ENCODE assay signal across 12 cellular contexts in genomic region chr6:41439524-41440418, GRCh38.
DNase-seq lines count a peak whose midpoint lies in the region; ATAC-seq and TF ChIP-seq lines count a peak whose summit lies in the region.
"Had no signal": no experiment of that assay in that cellular context is flagged by ENCODE, and none has a peak within 500 bp of the region (broad histone marks: within the 10 kb centered on the region; RNA-seq: fewer than 3 reads in every experiment).

No MANE protein-coding gene starts in this region.

- CTCF ChIA-PET in GM10248 (lab: Yijun Ruan, JAX) = interaction anchor here (1.2 to 1.6 kb wide), 4 partner anchors 12 to 163 kb away, joined by 3 to 4 read pairs (median 4); no protein-coding TSS in a partner anchor

- TF ChIP-seq POLR2A in transverse colon (IDR thresholded peaks at IDR 0.05) = no peak

- H3K9ac ChIP-seq in endodermal cell (ENCODE audit: extremely low read depth, low read length, poor library complexity, severe bottlenecking) = no peak overlapping the region

- in situ Hi-C loops in transverse colon (cut with MboI; ENCODE audit: low pct_ligation_motif_present in 1 of 4, low pct_unique_long_range_greater_than_20kb in 1 of 4, low sequenced_read_pairs in 3 of 4) = no loop called here

- H3K27me3 ChIP-seq in endodermal cell (ENCODE audit: control insufficient read depth, insufficient read depth, low read length, poor library complexity, severe bottlenecking) (no peaks in the 10 kb centered on the region), transverse colon (peaks cover 10% of the 10 kb centered on the region)

- peaks cover 36% of the 10 kb centered on the region for H3K27me3 Mint-ChIP-seq in endodermal cell (ENCODE audit: insufficient read depth)

- no peaks in the 10 kb centered on the region for H3K36me3 Mint-ChIP-seq in endodermal cell (ENCODE audit: low read depth)

- WGBS in endodermal cell (ENCODE audit: insufficient coverage in 1 of 2, insufficient read length in 1 of 2), 2 experiments = 66 to 75% methylated on average over 2 to 8 of the region's 8 CpGs
- 74 to 76% methylated on average over 4 to 8 of the region's 8 CpGs for WGBS in transverse colon (ENCODE audit: low coverage in 1 of 2), 2 donors

- intact Hi-C loops in transverse colon (cut with DNase I; ENCODE audit: low total_unique reads) = no loop called here

- H3K27ac Mint-ChIP-seq in endodermal cell = no peak overlapping the region
- H3K27ac Mint-ChIP-seq: dendritic cell treated with granulocyte-macrophage colony-stimulating factor and Interleukin-4, amounts not matched to agents 40 ng/mL and 50 ng/mL, for 4 days had no signal

- ATAC-seq in GM21447 (IDR thresholded peaks at IDR 0.05; ENCODE audit: unreplicated experiment) (peak; percentile 86), GM18858 (IDR thresholded peaks at IDR 0.05; ENCODE audit: unreplicated experiment) (no peak)

- TF ChIP-seq EP300 in transverse colon (IDR thresholded peaks at IDR 0.05; ENCODE audit: low read depth) = no peak

- POLR2A ChIA-PET in GM10248 (lab: Yijun Ruan, JAX) = no interaction called here

- DNase-seq in GM10248 (ENCODE audit: extremely low spot score) = peak; percentile 74
- peak; percentile 80 for DNase-seq in NCI-H82 treated with DMSO at 0.1 percent for 48 hours (lab: John Stamatoyannopoulos, UW; ENCODE audit: unreplicated experiment)
- peak; percentile 34 for DNase-seq in germinal center (ENCODE audit: low spot score)
- DNase-seq in endodermal cell = no peak
- DNase-seq in transverse colon = no peak
- DNase-seq in stimulated activated CD8-positive, alpha-beta memory T cell treated with anti-CD3 and anti-CD28 coated beads, Interleukin-4, amount 100 ng/mL, for 48 hours = no peak
- DNase-seq: activated CD8-positive, alpha-beta memory T cell treated with anti-CD3 and anti-CD28 coated beads, Interleukin-2, amount 50 U/mL, for 4 hours; Karpas-422 had no signal

- H3K4me3 Mint-ChIP-seq in endodermal cell = no peak overlapping the region
- H3K4me3 Mint-ChIP-seq: dendritic cell treated with granulocyte-macrophage colony-stimulating factor and Interleukin-4, amounts not matched to agents 40 ng/mL and 50 ng/mL, for 4 days had no signal

- H3K4me3 ChIP-seq in endodermal cell (ENCODE audit: low read length) (no peak overlapping the region), transverse colon (no peak overlapping the region)
- H3K4me3 ChIP-seq: HAP-1 had no signal

- H3K27ac ChIP-seq in endodermal cell (ENCODE audit: low read depth, low read length) (no peak overlapping the region), transverse colon (no peak overlapping the region)

- H3K36me3 ChIP-seq in endodermal cell (ENCODE audit: control insufficient read depth, insufficient read depth, low read length) (no peaks in the 10 kb centered on the region), transverse colon (no peaks in the 10 kb centered on the region)
- H3K36me3 ChIP-seq: HAP-1 had no signal

- TF ChIP-seq CTCF in GM10248 (IDR thresholded peaks at IDR 0.05; ENCODE audit: control extremely low read depth, extremely low read depth, low read depth, missing control alignments) (no peak), endodermal cell (conservative IDR thresholded peaks at IDR 0.05) (no peak), transverse colon (IDR thresholded peaks at IDR 0.05) (no peak)

- H3K4me1 Mint-ChIP-seq in endodermal cell = peaks cover 29% of the 10 kb centered on the region

- H3K9me3 ChIP-seq in endodermal cell (ENCODE audit: control insufficient read depth, low read length) (no peaks in the 10 kb centered on the region), transverse colon (no peaks in the 10 kb centered on the region)
- H3K9me3 ChIP-seq: HAP-1 had no signal

- no peaks in the 10 kb centered on the region for H3K9me3 Mint-ChIP-seq in endodermal cell
- H3K9me3 Mint-ChIP-seq: dendritic cell treated with granulocyte-macrophage colony-stimulating factor and Interleukin-4, amounts not matched to agents 40 ng/mL and 50 ng/mL, for 4 days had no signal

- H3K4me1 ChIP-seq in endodermal cell (ENCODE audit: control insufficient read depth, insufficient read depth, low read length) (peaks cover 2% of the 10 kb centered on the region), transverse colon (peaks cover 11 to 24% (median 14%) of the 10 kb centered on the region in 4 donors)

Comparison
In these comparisons a context has a peak if more than half of its experiments do, and no peak if none do; other contexts are left out.
1. DNase-seq: peak in GM10248 (single experiment), NCI-H82 treated with DMSO at 0.1 percent for 48 hours (single experiment) and germinal center (single experiment); none in endodermal cell (single experiment), transverse colon (single experiment) and stimulated activated CD8-positive, alpha-beta memory T cell treated with anti-CD3 and anti-CD28 coated beads, Interleukin-4, amount 100 ng/mL, for 48 hours (single experiment).